ENCODE assay signal across 34 cellular contexts in genomic region chr4:110680217-110680616, GRCh38. TPM values are rescaled to one million over a fixed set of nuclear protein-coding genes. Genes with fewer than 3 reads are reported as not detected.
"Had no signal": no experiment of that assay in that cellular context is flagged by ENCODE, and none has a peak within 500 bp of the region (broad histone marks: within the 10 kb centered on the region; RNA-seq: fewer than 3 reads in every experiment).

No MANE protein-coding gene starts in this region.

- H3K9me3 Mint-ChIP-seq: activated naive CD8-positive, alpha-beta T cell treated with anti-CD3 and anti-CD28 coated beads, Interleukin-2, amount 10 ng/mL, durations not matched to agents 7 days and 5 days; T-helper 1 cell treated with Interleukin-12 subunit alpha and Interleukin-12 subunit beta and Interleukin-4 antibody, amounts not matched to agents 30 μg/mL and 1 μg/mL, for 36 hours had no signal

- H3K27ac ChIP-seq: adrenal gland, breast epithelium, Peyer's patch, SJSA1, WERI-Rb-1 had no signal

- H3K4me1 Mint-ChIP-seq: activated naive CD8-positive, alpha-beta T cell treated with anti-CD3 and anti-CD28 coated beads, Interleukin-2, amount 10 ng/mL, durations not matched to agents 7 days and 5 days had no signal

- H3K27ac Mint-ChIP-seq: activated CD8-positive, alpha-beta T cell treated with anti-CD3 and anti-CD28 coated beads, Interleukin-2, amount 10 ng/mL, durations not matched to agents 7 days and 5 days; activated naive CD8-positive, alpha-beta T cell treated with anti-CD3 and anti-CD28 coated beads, Interleukin-2, amount 10 ng/mL, durations not matched to agents 7 days and 5 days; T-helper 1 cell treated with Interleukin-12 subunit alpha and Interleukin-12 subunit beta and Interleukin-4 antibody, amounts not matched to agents 30 μg/mL and 1 μg/mL, for 36 hours had no signal

- DNase-seq: activated CD4-positive, alpha-beta T cell treated with anti-CD3 and anti-CD28 coated beads for 4 hours; activated CD4-positive, alpha-beta T cell treated with anti-CD3 and anti-CD28 coated beads, Interleukin-2, amount 50 U/mL, for 4 hours; activated CD8-positive, alpha-beta memory T cell treated with anti-CD3 and anti-CD28 coated beads, Interleukin-2, amount 50 U/mL, for 48 hours; activated CD8-positive, alpha-beta T cell treated with anti-CD3 and anti-CD28 coated beads, Interleukin-2, amount 10 ng/mL, durations not matched to agents 7 days and 5 days; activated naive CD4-positive, alpha-beta T cell treated with anti-CD3 and anti-CD28 coated beads, Interleukin-2, amount 50 U/mL, for 16 hours; activated naive CD8-positive, alpha-beta T cell treated with anti-CD3 and anti-CD28 coated beads, Interleukin-2, amount 10 ng/mL, durations not matched to agents 7 days and 5 days; activated T-cell treated with anti-CD3 and anti-CD28 coated beads, Interleukin-2, amount 50 U/mL, for 1 hour; adrenal gland; aorta; caudate nucleus; KBM-7; MV-4-11; NCI-H1092 treated with DMSO at 0.1 percent for 48 hours; NCI-H1417 treated with DMSO at 0.1 percent for 48 hours; NCI-H1694; NCI-H2029; NCI-H2107; NCI-H2171 treated with DMSO at 0.1 percent for 48 hours; NCI-H345; NCI-H510A; NCI-H526 treated with DMSO at 0.1 percent for 48 hours; NCI-H82; NK-92 treated with Interleukin-12 subunit alpha and Interleukin-12 subunit beta, amount 100 ng/mL, for 24 hours; Peyer's patch; SHP77; SW 1271; T-helper 9 cell; WERI-Rb-1 had no signal

- H3K9me3 ChIP-seq: adrenal gland, breast epithelium, Peyer's patch, SJSA1 had no signal

- H3K4me3 Mint-ChIP-seq: activated CD8-positive, alpha-beta T cell treated with anti-CD3 and anti-CD28 coated beads, Interleukin-2, amount 10 ng/mL, durations not matched to agents 7 days and 5 days; activated naive CD8-positive, alpha-beta T cell treated with anti-CD3 and anti-CD28 coated beads, Interleukin-2, amount 10 ng/mL, durations not matched to agents 7 days and 5 days; T-helper 1 cell treated with Interleukin-12 subunit alpha and Interleukin-12 subunit beta and Interleukin-4 antibody, amounts not matched to agents 30 μg/mL and 1 μg/mL, for 36 hours had no signal

- H3K4me1 ChIP-seq: adrenal gland, breast epithelium, Peyer's patch, SJSA1 had no signal

- H3K36me3 ChIP-seq: adrenal gland, breast epithelium, Peyer's patch, SJSA1, WERI-Rb-1 had no signal

- ATAC-seq: activated CD4-positive, CD25-positive, alpha-beta regulatory T cell treated with anti-CD3 and anti-CD28 coated beads, Interleukin-2, amount 50 U/mL, for 24 hours; activated CD8-positive, alpha-beta T cell treated with anti-CD3 and anti-CD28 coated beads, Interleukin-2, amount 10 ng/mL, durations not matched to agents 7 days and 5 days; SK-N-SH treated with all-trans-retinoic acid at 6 μM for 48 hours had no signal

- H3K27me3 ChIP-seq: adrenal gland, breast epithelium, Peyer's patch, SJSA1 had no signal

- H3K4me3 ChIP-seq: adrenal gland, breast epithelium, Peyer's patch, SJSA1 had no signal

- H3K36me3 Mint-ChIP-seq: activated naive CD8-positive, alpha-beta T cell treated with anti-CD3 and anti-CD28 coated beads, Interleukin-2, amount 10 ng/mL, durations not matched to agents 7 days and 5 days had no signal

RNA-seq across cellular contexts. Expression of gene PITX2, which starts 57.3 kb away (rescaled TPM):
- total RNA-seq: activated CD8-positive, alpha-beta T cell treated with anti-CD3 and anti-CD28 coated beads, Interleukin-2, amount 10 ng/mL, durations not matched to agents 7 days and 5 days; activated naive CD8-positive, alpha-beta T cell treated with anti-CD3 and anti-CD28 coated beads, Interleukin-2, amount 10 ng/mL, durations not matched to agents 7 days and 5 days; adrenal gland; cerebellum had no signal
- polyA plus RNA-seq: adrenal gland had no signal
